Comparison of ENCODE assay signal across 14 cellular contexts in the genomic region with DNA sequence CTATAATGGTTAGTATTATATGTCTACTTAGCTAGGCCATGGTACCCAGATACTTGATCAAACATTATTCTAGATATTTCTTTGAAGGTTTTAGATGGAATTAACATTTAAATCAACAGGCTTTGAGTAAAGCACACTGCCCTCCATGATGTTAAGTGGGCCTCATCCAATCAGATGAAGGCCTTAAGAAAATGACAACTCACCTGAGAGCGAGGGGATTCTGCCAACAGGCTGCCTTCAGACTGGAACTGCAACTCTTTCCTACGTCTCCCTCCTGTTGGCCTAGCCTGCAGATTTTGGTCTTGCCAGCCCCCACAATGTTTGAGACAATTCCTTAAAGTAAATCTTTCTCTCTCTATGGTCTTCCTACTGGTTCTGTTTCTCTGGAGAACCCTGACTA.
DNase-seq lines count a peak whose midpoint lies in the region; ATAC-seq and TF ChIP-seq lines count a peak whose summit lies in the region.
"Had no signal": no experiment of that assay in that cellular context is flagged by ENCODE, and none has a peak within 500 bp of the region (broad histone marks: within the 10 kb centered on the region; RNA-seq: fewer than 3 reads in every experiment).

No MANE protein-coding gene starts in this region.

- H3K36me3 ChIP-seq in ACC112 (ENCODE audit: insufficient read depth, low read length) (no peaks in the 10 kb centered on the region), H7 (replicated peaks; ENCODE audit: control insufficient read depth, insufficient read depth, low read length) (no peaks in the 10 kb centered on the region), mesenchymal stem cell (ENCODE audit: control insufficient read depth in 1 of 2, insufficient read depth in 2 of 2, low read depth in 1 of 2, low read length in 2 of 2) (no peaks in the 10 kb centered on the region), ascending aorta (no peaks in the 10 kb centered on the region)
- H3K36me3 ChIP-seq: HAP-1 had no signal

- H2AK5ac ChIP-seq in mesenchymal stem cell (ENCODE audit: low read length, severe bottlenecking), result no peak overlapping the region

- no peak overlapping the region for H2BK12ac ChIP-seq in mesenchymal stem cell (ENCODE audit: low read length in 2 of 2)

- H4K91ac ChIP-seq in mesenchymal stem cell (ENCODE audit: low read length), result no peak overlapping the region

- 0 out of 2 replicates have a peak, but pooled peaks cover 2% of the 10 kb centered on the region for H3K4me1 Mint-ChIP-seq in WTC11

- H2AFZ ChIP-seq in ACC112 (ENCODE audit: low read length, unreplicated experiment) (no peak overlapping the region), mesenchymal stem cell (ENCODE audit: low read depth, low read length) (no peak overlapping the region)

- peaks cover 1% of the 10 kb centered on the region for H3K27me3 Mint-ChIP-seq in WTC11 (ENCODE audit: low read depth)
- H3K27me3 Mint-ChIP-seq: CD4-positive, alpha-beta T cell had no signal

- H3K4me3 ChIP-seq in ACC112 (ENCODE audit: low read depth, low read length) (no peak overlapping the region), H7 (ENCODE audit: insufficient read depth, low read depth, low read length) (no peak overlapping the region), mesenchymal stem cell (ENCODE audit: insufficient read depth in 1 of 2, low read depth in 1 of 2, low read length in 2 of 2) (no peak overlapping the region), ascending aorta (no peak overlapping the region)
- H3K4me3 ChIP-seq: HAP-1, K562 had no signal

- no peak overlapping the region for H3K4ac ChIP-seq in mesenchymal stem cell (ENCODE audit: low read depth in 1 of 2, low read length in 2 of 2)

- no peak overlapping the region for H2BK120ac ChIP-seq in mesenchymal stem cell (ENCODE audit: low read depth, low read length)

- H3K4me3 Mint-ChIP-seq in WTC11, result no peak overlapping the region
- H3K4me3 Mint-ChIP-seq: CD4-positive, alpha-beta T cell had no signal

- no peak overlapping the region for H3K14ac ChIP-seq in mesenchymal stem cell (ENCODE audit: low read length in 2 of 2)

- H3K9me3 ChIP-seq in mesenchymal stem cell (ENCODE audit: control insufficient read depth, low read length) (peaks cover 11% of the 10 kb centered on the region), ascending aorta (peaks cover 0 to 5% of the 10 kb centered on the region in 2 donors)
- H3K9me3 ChIP-seq: Caco-2, HAP-1 had no signal

- H3K9ac ChIP-seq in mesenchymal stem cell (ENCODE audit: low read length), result no peak overlapping the region

- peak overlapping the region; percentile 42 for H4K8ac ChIP-seq in mesenchymal stem cell (ENCODE audit: low read length)

- H3K27ac ChIP-seq in ACC112 (ENCODE audit: low read depth, low read length) (peak overlapping the region; percentile 99), mesenchymal stem cell (ENCODE audit: low read length, poor library complexity, severe bottlenecking) (no peak overlapping the region), ascending aorta (no peak overlapping the region)
- H3K27ac ChIP-seq: C4-2B had no signal

- DNase-seq in H7 (peak; percentile 9), WTC11 (ENCODE audit: low spot score) (no peak), mesenchymal stem cell (no peak), pons (ENCODE audit: low spot score) (no peak), GM10248 (ENCODE audit: extremely low spot score) (no peak), ascending aorta (ENCODE audit: low spot score in 2 of 2) (no peak)
- DNase-seq: Caco-2; CD4-positive, alpha-beta T cell; GOT3 had no signal

- H3K4me2 ChIP-seq in mesenchymal stem cell (ENCODE audit: low read length, poor library complexity, severe bottlenecking), result no peak overlapping the region

- H3K23ac ChIP-seq in mesenchymal stem cell (ENCODE audit: low read length in 2 of 2), result no peak overlapping the region

- WGBS in mesenchymal stem cell, result 94% methylated on average over 2 of the region's 2 CpGs

- intact Hi-C loops in ascending aorta (cut with DNase I), result no loop called here

- CTCF ChIA-PET in WTC11 (lab: Charles Lee), result no interaction called here
- CTCF ChIA-PET in GM10248 (lab: Yijun Ruan, JAX), result no interaction called here

- TF ChIP-seq CTCF in WTC11 (IDR thresholded peaks at IDR 0.05) (no peak), GM10248 (IDR thresholded peaks at IDR 0.05; ENCODE audit: control extremely low read depth, extremely low read depth, low read depth, missing control alignments) (no peak), ascending aorta (IDR thresholded peaks at IDR 0.05) (no peak)

- H2BK5ac ChIP-seq in mesenchymal stem cell (ENCODE audit: low read depth, low read length, poor library complexity, severe bottlenecking), result no peak overlapping the region

- H3K4me1 ChIP-seq in ACC112 (ENCODE audit: control insufficient read depth, insufficient read depth, low read length, unreplicated experiment), result peaks cover 19% of the 10 kb centered on the region
- H3K4me1 ChIP-seq in mesenchymal stem cell (ENCODE audit: control insufficient read depth, insufficient read depth, low read depth, low read length), result no peaks in the 10 kb centered on the region
- H3K4me1 ChIP-seq in ascending aorta, result no peaks in the 10 kb centered on the region
- H3K4me1 ChIP-seq: HAP-1 had no signal

- POLR2A ChIA-PET in WTC11 (lab: Charles Lee), result no interaction called here
- POLR2A ChIA-PET in GM10248 (lab: Yijun Ruan, JAX), result no interaction called here

- ATAC-seq in WTC11 (peak; percentile 67), GM19324 (IDR thresholded peaks at IDR 0.05; ENCODE audit: low FRiP score, unreplicated experiment) (no peak)

- H3K36me3 Mint-ChIP-seq in WTC11, result peaks cover 13% of the 10 kb centered on the region

- H3K79me1 ChIP-seq in mesenchymal stem cell (replicated peaks; ENCODE audit: low read length, poor library complexity, severe bottlenecking), result no peaks in the 10 kb centered on the region

- no peaks in the 10 kb centered on the region for H3K79me2 ChIP-seq in ACC112 (ENCODE audit: control insufficient read depth, insufficient read depth, low read length, unreplicated experiment)

- peaks cover 16% of the 10 kb centered on the region for H3K9me3 Mint-ChIP-seq in WTC11

- H3K27ac Mint-ChIP-seq in WTC11, result no peak overlapping the region
- H3K27ac Mint-ChIP-seq: CD4-positive, alpha-beta T cell had no signal

- no peak overlapping the region for H3K18ac ChIP-seq in mesenchymal stem cell (ENCODE audit: low read depth in 1 of 2, low read length in 2 of 2)

- H2BK15ac ChIP-seq in mesenchymal stem cell (ENCODE audit: low read depth, poor library complexity, severe bottlenecking), result no peak overlapping the region

- H3K27me3 ChIP-seq in ACC112 (ENCODE audit: insufficient read depth, low read length) (no peaks in the 10 kb centered on the region), H7 (ENCODE audit: control insufficient read depth, insufficient read depth, low read length) (no peaks in the 10 kb centered on the region), mesenchymal stem cell (ENCODE audit: control insufficient read depth in 1 of 2, insufficient read depth in 1 of 2, low read length in 2 of 2) (no peaks in the 10 kb centered on the region), ascending aorta (no peaks in the 10 kb centered on the region)

TF ChIP-seq in WTC11, 78 proteins besides CTCF, POLR2A, EP300 and RAD21 (continues in another document):
- TF ChIP-seq, protein P1, sequence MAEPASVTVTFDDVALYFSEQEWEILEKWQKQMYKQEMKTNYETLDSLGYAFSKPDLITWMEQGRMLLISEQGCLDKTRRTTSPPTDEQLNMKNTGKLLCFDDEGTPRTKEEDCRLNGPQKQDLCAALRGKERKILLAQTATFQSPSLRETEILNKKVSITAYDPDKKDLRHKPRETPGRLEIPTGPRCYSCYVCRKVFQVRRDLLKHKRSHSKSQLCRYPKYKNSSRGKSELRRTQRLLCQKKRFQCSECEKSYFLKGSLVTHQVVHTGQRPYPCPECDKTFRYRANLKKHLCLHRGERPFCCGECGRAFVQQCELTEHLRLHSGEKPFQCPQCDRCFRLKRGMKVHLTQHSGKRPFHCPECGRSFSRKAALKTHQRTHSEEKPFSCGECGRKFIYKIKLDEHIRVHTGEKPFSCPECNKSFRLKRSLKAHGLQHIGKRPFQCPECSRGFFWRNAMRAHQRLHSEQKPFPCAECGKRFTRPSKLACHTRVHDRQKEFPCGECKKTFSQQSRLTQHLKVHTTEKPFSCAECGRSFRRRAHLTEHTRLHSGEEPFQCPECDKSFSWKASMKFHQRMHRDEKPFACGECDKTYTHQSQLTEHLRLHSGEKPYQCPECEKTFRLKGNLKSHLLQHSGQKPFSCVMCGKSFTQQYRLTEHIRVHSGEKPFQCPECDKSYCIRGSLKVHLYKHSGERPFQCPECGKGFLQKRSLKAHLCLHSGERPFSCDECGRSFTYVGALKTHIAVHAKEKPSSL (CRISPR knock-in tag; conservative IDR thresholded peaks at IDR 0.05), result no peak
- TF ChIP-seq, protein P2, sequence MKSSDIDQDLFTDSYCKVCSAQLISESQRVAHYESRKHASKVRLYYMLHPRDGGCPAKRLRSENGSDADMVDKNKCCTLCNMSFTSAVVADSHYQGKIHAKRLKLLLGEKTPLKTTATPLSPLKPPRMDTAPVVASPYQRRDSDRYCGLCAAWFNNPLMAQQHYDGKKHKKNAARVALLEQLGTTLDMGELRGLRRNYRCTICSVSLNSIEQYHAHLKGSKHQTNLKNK (CRISPR knock-in tag; IDR thresholded peaks at IDR 0.05), result no peak
- TF ChIP-seq, protein P3, sequence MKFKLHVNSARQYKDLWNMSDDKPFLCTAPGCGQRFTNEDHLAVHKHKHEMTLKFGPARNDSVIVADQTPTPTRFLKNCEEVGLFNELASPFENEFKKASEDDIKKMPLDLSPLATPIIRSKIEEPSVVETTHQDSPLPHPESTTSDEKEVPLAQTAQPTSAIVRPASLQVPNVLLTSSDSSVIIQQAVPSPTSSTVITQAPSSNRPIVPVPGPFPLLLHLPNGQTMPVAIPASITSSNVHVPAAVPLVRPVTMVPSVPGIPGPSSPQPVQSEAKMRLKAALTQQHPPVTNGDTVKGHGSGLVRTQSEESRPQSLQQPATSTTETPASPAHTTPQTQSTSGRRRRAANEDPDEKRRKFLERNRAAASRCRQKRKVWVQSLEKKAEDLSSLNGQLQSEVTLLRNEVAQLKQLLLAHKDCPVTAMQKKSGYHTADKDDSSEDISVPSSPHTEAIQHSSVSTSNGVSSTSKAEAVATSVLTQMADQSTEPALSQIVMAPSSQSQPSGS (CRISPR knock-in tag; IDR thresholded peaks at IDR 0.05; ENCODE audit: borderline replicate concordance, low read depth), result no peak
- TF ChIP-seq TP53 (CRISPR knock-in tag; IDR thresholded peaks at IDR 0.05), result no peak
- TF ChIP-seq, protein P4, sequence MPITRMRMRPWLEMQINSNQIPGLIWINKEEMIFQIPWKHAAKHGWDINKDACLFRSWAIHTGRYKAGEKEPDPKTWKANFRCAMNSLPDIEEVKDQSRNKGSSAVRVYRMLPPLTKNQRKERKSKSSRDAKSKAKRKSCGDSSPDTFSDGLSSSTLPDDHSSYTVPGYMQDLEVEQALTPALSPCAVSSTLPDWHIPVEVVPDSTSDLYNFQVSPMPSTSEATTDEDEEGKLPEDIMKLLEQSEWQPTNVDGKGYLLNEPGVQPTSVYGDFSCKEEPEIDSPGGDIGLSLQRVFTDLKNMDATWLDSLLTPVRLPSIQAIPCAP (CRISPR knock-in tag; IDR thresholded peaks at IDR 0.05), result no peak
